8 cellular contexts compared by ENCODE assay signal in genomic region chr2:72916743-72917137, GRCh38. TPM values are rescaled to one million over a fixed set of nuclear protein-coding genes. Genes with fewer than 3 reads are reported as not detected.
DNase-seq lines count a peak whose midpoint lies in the region; TF ChIP-seq lines count a peak whose summit lies in the region.

No MANE protein-coding gene starts in this region.

- POLR2A ChIA-PET in CD4-positive, alpha-beta memory T cell (lab: Charles Lee; ENCODE audit: partially characterized antibody): interaction anchor here (2.1 kb wide), 1 partner anchor 10 kb away, joined by 7 read pairs; no protein-coding TSS in a partner anchor
- POLR2A ChIA-PET in RWPE1 (lab: Yijun Ruan, JAX; ENCODE audit: low non-redundant PET): interaction anchor here (0.6 kb wide), 1 partner anchor 469 kb away, joined by 3 read pairs; the partner anchor contains the start of gene ALMS1

- H3K79me1 ChIP-seq in mesendoderm (ENCODE audit: low read length): no peaks in the 10 kb centered on the region

- H3K27ac Mint-ChIP-seq in CD4-positive, alpha-beta memory T cell: peak overlapping the region in 2 of 7 donors; percentile 12 to 30
- H3K27ac Mint-ChIP-seq in activated T-helper 1 cell treated with anti-CD3 and anti-CD28 coated beads, Interleukin-12 subunit alpha, Interleukin-12 subunit beta, Interleukin-2, Interleukin-4 antibody, amounts not matched to agents 30 ng/mL and 10 ng/mL and 1 ng/mL, durations not matched to agents 14 hours and 24 hours and 36 hours: peak overlapping the region; percentile 61

- no peaks in the 10 kb centered on the region for H3K36me3 ChIP-seq in CD4-positive, alpha-beta memory T cell (ENCODE audit: insufficient read depth, low read length)
- H3K36me3 ChIP-seq in H7 (replicated peaks; ENCODE audit: control insufficient read depth, insufficient read depth, low read length) (no peaks in the 10 kb centered on the region), mesendoderm (ENCODE audit: control insufficient read depth, insufficient read depth, low read length) (no peaks in the 10 kb centered on the region)

- no peak for DNase-seq in CD4-positive, alpha-beta memory T cell
- DNase-seq in H7 (peak; percentile 81), mesendoderm (no peak), RWPE1 (ENCODE audit: low spot score) (no peak), germinal center (ENCODE audit: low spot score) (no peak), SKM-1 (lab: John Stamatoyannopoulos, UW; ENCODE audit: unreplicated experiment) (no peak)
- DNase-seq in activated T-helper 1 cell treated with anti-CD3 and anti-CD28 coated beads, Interleukin-12 subunit alpha, Interleukin-12 subunit beta, Interleukin-2, Interleukin-4 antibody, amounts not matched to agents 30 ng/mL and 10 ng/mL and 1 ng/mL, durations not matched to agents 14 hours and 24 hours and 36 hours (ENCODE audit: low spot score): no peak
- no peak for DNase-seq in activated effector memory CD4-positive, alpha-beta T cell treated with Interleukin-2 at 50 U/mL for 16 hours

- no peak overlapping the region for H2BK120ac ChIP-seq in mesendoderm (ENCODE audit: low read depth, low read length)

- H3K27me3 ChIP-seq in CD4-positive, alpha-beta memory T cell (ENCODE audit: insufficient read depth, low read length): peaks cover 69% of the 10 kb centered on the region
- H3K27me3 ChIP-seq in H7 (ENCODE audit: control insufficient read depth, insufficient read depth, low read length) (peaks cover 98% of the 10 kb centered on the region), mesendoderm (ENCODE audit: insufficient read depth, low read length, poor library complexity) (peaks cover 53% of the 10 kb centered on the region)

- peak overlapping the region in 1 of 2 donors; percentile 48 for H3K4me3 ChIP-seq in CD4-positive, alpha-beta memory T cell (ENCODE audit: low read length in 2 of 2)
- H3K4me3 ChIP-seq in H7 (ENCODE audit: insufficient read depth, low read depth, low read length): peak overlapping the region; percentile 49
- H3K4me3 ChIP-seq in mesendoderm (ENCODE audit: low read length): peak overlapping the region; percentile 1

- H3K23ac ChIP-seq in mesendoderm (ENCODE audit: low read length): peak overlapping the region; percentile 74

- H3K4me2 ChIP-seq in mesendoderm (ENCODE audit: low read length): peak overlapping the region; percentile 43

- H3K56ac ChIP-seq in mesendoderm (ENCODE audit: low read length): peak overlapping the region; percentile 92

- H3K4me3 Mint-ChIP-seq in CD4-positive, alpha-beta memory T cell: peak overlapping the region; percentile 73 to 87 (median 82)
- H3K4me3 Mint-ChIP-seq in activated T-helper 1 cell treated with anti-CD3 and anti-CD28 coated beads, Interleukin-12 subunit alpha, Interleukin-12 subunit beta, Interleukin-2, Interleukin-4 antibody, amounts not matched to agents 30 ng/mL and 10 ng/mL and 1 ng/mL, durations not matched to agents 14 hours and 24 hours and 36 hours: peak overlapping the region; percentile 22

- intact Hi-C loops in CD4-positive, alpha-beta memory T cell (cut with micrococcal nuclease): no loop called here
- intact Hi-C loops in activated T-helper 1 cell treated with anti-CD3 and anti-CD28 coated beads, Interleukin-12 subunit alpha, Interleukin-12 subunit beta, Interleukin-2, Interleukin-4 antibody, amounts not matched to agents 30 ng/mL and 10 ng/mL and 1 ng/mL, durations not matched to agents 14 hours and 24 hours and 36 hours (cut with micrococcal nuclease): loop anchor here (1.0 to 10.0 kb wide), 4 partner anchors 9 to 772 kb away; partner anchors contain the start of gene EGR4

- no peak for TF ChIP-seq CTCF in RWPE1 (conservative IDR thresholded peaks at IDR 0.05; ENCODE audit: low read depth)

- WGBS in mesendoderm (ENCODE audit: extremely low coverage, insufficient coverage, low lambda C conversion rate): no CpG with 5 or more reads among the region's 29 CpGs

- H3K79me2 ChIP-seq in mesendoderm (ENCODE audit: control insufficient read depth, insufficient read depth, low read length): no peaks in the 10 kb centered on the region

- H3K9ac ChIP-seq in mesendoderm (ENCODE audit: low read length): peak overlapping the region; percentile 36

- H3K4me1 Mint-ChIP-seq in CD4-positive, alpha-beta memory T cell: peaks cover 18 to 52% (median 33%) of the 10 kb centered on the region in 4 donors
- peaks cover 18% of the 10 kb centered on the region for H3K4me1 Mint-ChIP-seq in activated T-helper 1 cell treated with anti-CD3 and anti-CD28 coated beads, Interleukin-12 subunit alpha, Interleukin-12 subunit beta, Interleukin-2, Interleukin-4 antibody, amounts not matched to agents 30 ng/mL and 10 ng/mL and 1 ng/mL, durations not matched to agents 14 hours and 24 hours and 36 hours (ENCODE audit: low read depth)

- peaks cover 0 to 5% (median 0%) of the 10 kb centered on the region in 8 donors for H3K9me3 Mint-ChIP-seq in CD4-positive, alpha-beta memory T cell
- no peaks in the 10 kb centered on the region for H3K9me3 Mint-ChIP-seq in activated T-helper 1 cell treated with anti-CD3 and anti-CD28 coated beads, Interleukin-12 subunit alpha, Interleukin-12 subunit beta, Interleukin-2, Interleukin-4 antibody, amounts not matched to agents 30 ng/mL and 10 ng/mL and 1 ng/mL, durations not matched to agents 14 hours and 24 hours and 36 hours

- no peak overlapping the region for H2BK5ac ChIP-seq in mesendoderm (ENCODE audit: low read length)

- H3K4ac ChIP-seq in mesendoderm (ENCODE audit: low read depth, low read length): no peak overlapping the region

- H3K27me3 Mint-ChIP-seq in CD4-positive, alpha-beta memory T cell: peaks cover 57 to 60% of the 10 kb centered on the region in 2 donors
- peaks cover 68% of the 10 kb centered on the region for H3K27me3 Mint-ChIP-seq in activated T-helper 1 cell treated with anti-CD3 and anti-CD28 coated beads, Interleukin-12 subunit alpha, Interleukin-12 subunit beta, Interleukin-2, Interleukin-4 antibody, amounts not matched to agents 30 ng/mL and 10 ng/mL and 1 ng/mL, durations not matched to agents 14 hours and 24 hours and 36 hours (ENCODE audit: insufficient read depth)

- peaks cover 0 to 3% of the 10 kb centered on the region in 2 donors for H3K36me3 Mint-ChIP-seq in CD4-positive, alpha-beta memory T cell
- H3K36me3 Mint-ChIP-seq in activated T-helper 1 cell treated with anti-CD3 and anti-CD28 coated beads, Interleukin-12 subunit alpha, Interleukin-12 subunit beta, Interleukin-2, Interleukin-4 antibody, amounts not matched to agents 30 ng/mL and 10 ng/mL and 1 ng/mL, durations not matched to agents 14 hours and 24 hours and 36 hours (ENCODE audit: low read depth): no peaks in the 10 kb centered on the region

- H3K27ac ChIP-seq in CD4-positive, alpha-beta memory T cell (ENCODE audit: low read depth, low read length): no peak overlapping the region
- H3K27ac ChIP-seq in mesendoderm (ENCODE audit: low read depth, low read length) (no peak overlapping the region), RWPE1 (no peak overlapping the region)

- no peak overlapping the region for H2AK5ac ChIP-seq in mesendoderm (ENCODE audit: low read length)

- no peak overlapping the region for H4K5ac ChIP-seq in mesendoderm (ENCODE audit: low read length)

- H3K4me1 ChIP-seq in CD4-positive, alpha-beta memory T cell (ENCODE audit: insufficient read depth, low read length): peaks cover 45% of the 10 kb centered on the region
- H3K4me1 ChIP-seq in mesendoderm (ENCODE audit: control insufficient read depth, low read depth, low read length): peaks cover 12% of the 10 kb centered on the region

- H4K8ac ChIP-seq in mesendoderm (ENCODE audit: low read depth, low read length): no peak overlapping the region

- CTCF ChIA-PET in CD4-positive, alpha-beta memory T cell (lab: Charles Lee; ENCODE audit: partially characterized antibody): no interaction called here
- CTCF ChIA-PET in RWPE1 (lab: Yijun Ruan, JAX): interaction anchor here (0.7 to 5.4 kb wide), 3 partner anchors 18 to 29 kb away, joined by 3 to 21 read pairs (median 10); partner anchors contain the start of gene SPR

- peak overlapping the region; percentile 5 for H3K18ac ChIP-seq in mesendoderm (ENCODE audit: low read length)

- no peaks in the 10 kb centered on the region for H3K9me3 ChIP-seq in CD4-positive, alpha-beta memory T cell (ENCODE audit: control insufficient read depth in 1 of 2, low read length in 2 of 2)

- no peak overlapping the region for H2BK15ac ChIP-seq in mesendoderm (replicated peaks; ENCODE audit: low read depth)

RNA-seq across cellular contexts. Expression of gene EMX1, which starts 0.6 kb away (rescaled TPM):
- not detected for total RNA-seq in CD4-positive, alpha-beta memory T cell
- not detected for polyA plus RNA-seq in CD4-positive, alpha-beta memory T cell
- 0.28 and 1.6 TPM in 2 replicates for total RNA-seq in H7 (2014; rRNA removed; shearing (Covaris generic))
- total RNA-seq in activated T-helper 1 cell treated with anti-CD3 and anti-CD28 coated beads, Interleukin-12 subunit alpha, Interleukin-12 subunit beta, Interleukin-2, Interleukin-4 antibody, amounts not matched to agents 30 ng/mL and 10 ng/mL and 1 ng/mL, durations not matched to agents 14 hours and 24 hours and 36 hours: not detected in 2 replicates
- 0.15 TPM for polyA plus RNA-seq in mesendoderm (2013, experiment 1 of 2)
- polyA plus RNA-seq in mesendoderm (2013, experiment 2 of 2): 0.35 TPM

RNA-seq across cellular contexts. Expression of gene SPR, which starts 29.5 kb away (rescaled TPM):
- total RNA-seq in CD4-positive, alpha-beta memory T cell: not detected
- polyA plus RNA-seq in CD4-positive, alpha-beta memory T cell: under 1 TPM in 1 of 2 donors, not detected in 1; 0.58 TPM
- 3.7 and 8.0 TPM in 2 replicates for total RNA-seq in H7 (2014; rRNA removed; shearing (Covaris generic))
- 10.9 and 11.2 TPM in 2 replicates for total RNA-seq in activated T-helper 1 cell treated with anti-CD3 and anti-CD28 coated beads, Interleukin-12 subunit alpha, Interleukin-12 subunit beta, Interleukin-2, Interleukin-4 antibody, amounts not matched to agents 30 ng/mL and 10 ng/mL and 1 ng/mL, durations not matched to agents 14 hours and 24 hours and 36 hours
- 2.6 TPM for polyA plus RNA-seq in mesendoderm (2013, experiment 1 of 2)
- polyA plus RNA-seq in mesendoderm (2013, experiment 2 of 2): 2.6 TPM
